Comparison of ENCODE assay signal across 20 cellular contexts in genomic region chr11:11770921-11771484, GRCh38.
A peak's percentile ranks its signal among the peaks of the same experiment; 100 is the strongest.
DNase-seq lines count a peak whose midpoint lies in the region; ATAC-seq, FAIRE-seq and TF ChIP-seq lines count a peak whose summit lies in the region.
"Had no signal": no experiment of that assay in that cellular context is flagged by ENCODE, and none has a peak within 500 bp of the region (broad histone marks: within the 10 kb centered on the region; RNA-seq: fewer than 3 reads in every experiment).

No MANE protein-coding gene starts in this region.

- H3K4me2 ChIP-seq in HepG2 (ENCODE audit: low read depth, low read length): no peak overlapping the region
- H3K4me2 ChIP-seq: BLaER1 treated with 17β-estradiol and CSF1 and Interleukin-3, amounts not matched to agents 10 nM and 100 nM had no signal

- no peak for ATAC-seq in HepG2
- ATAC-seq in right lobe of liver: no peak
- no peak for ATAC-seq in HG03025 (IDR thresholded peaks at IDR 0.05; ENCODE audit: low FRiP score, unreplicated experiment)
- ATAC-seq: CD8-positive, alpha-beta T cell had no signal

- no peak overlapping the region for H2AFZ ChIP-seq in HepG2 (ENCODE audit: low read length)
- H2AFZ ChIP-seq: GM23248 had no signal

- H3K4me3 ChIP-seq in HepG2 (replicated peaks in 1 of 3; ENCODE audit: insufficient read depth in 1 of 3, low read depth in 2 of 3, low read length in 3 of 3) (no peak overlapping the region), right lobe of liver (no peak overlapping the region)
- H3K4me3 ChIP-seq: BLaER1 treated with 17β-estradiol and CSF1 and Interleukin-3, amounts not matched to agents 10 nM and 100 nM; GM23248 had no signal

- BruUV-seq in HepG2 (replicated peaks; lab: Mats Ljungman, UMichigan): no TSS peak

- no peak overlapping the region for H3K27ac ChIP-seq in HepG2 (ENCODE audit: extremely low read length, insufficient read depth, low read length)
- no peak overlapping the region for H3K27ac ChIP-seq in right lobe of liver
- H3K27ac ChIP-seq in caudate nucleus (ENCODE audit: low read depth, low read length): peak overlapping the region; percentile 29
- H3K27ac ChIP-seq: 22Rv1; BLaER1 treated with 17β-estradiol and CSF1 and Interleukin-3, amounts not matched to agents 10 nM and 100 nM; GM23248 had no signal

- no peaks in the 10 kb centered on the region for H3K79me2 ChIP-seq in HepG2 (ENCODE audit: insufficient read depth, low read length)

- H3K27me3 ChIP-seq in HepG2 (ENCODE audit: control insufficient read depth in 1 of 2, insufficient read depth in 2 of 2, low read length in 2 of 2) (peaks cover 2 to 5% of the 10 kb centered on the region in 2 experiments; a peak in 2 of 5 replicates), right lobe of liver (no peaks in the 10 kb centered on the region)
- H3K27me3 ChIP-seq: BLaER1 treated with 17β-estradiol and CSF1 and Interleukin-3, amounts not matched to agents 10 nM and 100 nM had no signal

- TF ChIP-seq CTCF in HepG2 (CRISPR knock-in tag; IDR thresholded peaks at IDR 0.05) (no peak), right lobe of liver (IDR thresholded peaks at IDR 0.05) (no peak)

- H3K9ac ChIP-seq in HepG2 (ENCODE audit: insufficient read depth, low read depth, low read length): no peak overlapping the region
- H3K9ac ChIP-seq: BLaER1 treated with 17β-estradiol and CSF1 and Interleukin-3, amounts not matched to agents 10 nM and 100 nM; GM23248 had no signal

- no peak for FAIRE-seq in HepG2 (lab: Jason Lieb, UNC)
- FAIRE-seq: GM19239, H54, HTR-8/SVneo had no signal

- TF ChIP-seq RAD21 in HepG2 (CRISPR knock-in tag; IDR thresholded peaks at IDR 0.05): no peak

- WGBS in HepG2 (ENCODE audit: low lambda C conversion rate): 4% methylated on average over 3 of the region's 3 CpGs
- 86% methylated on average over 3 of the region's 3 CpGs for WGBS in right lobe of liver (ENCODE audit: insufficient coverage, low coverage, low lambda C conversion rate, missing lambda C conversion rate)

- in situ Hi-C loops in HepG2 (cut with HindIII; ENCODE audit: extremely low pct_ligation_motif_present, low pct_unique_long_range_greater_than_20kb): no loop called here

- no peaks in the 10 kb centered on the region for H4K20me1 ChIP-seq in HepG2 (ENCODE audit: insufficient read depth, low read length)
- H4K20me1 ChIP-seq: BLaER1 treated with 17β-estradiol and CSF1 and Interleukin-3, amounts not matched to agents 10 nM and 100 nM had no signal

- H3K36me3 ChIP-seq in HepG2 (replicated peaks in 1 of 2; ENCODE audit: control insufficient read depth in 1 of 2, insufficient read depth in 2 of 2, low read length in 2 of 2) (no peaks in the 10 kb centered on the region), right lobe of liver (no peaks in the 10 kb centered on the region)
- H3K36me3 ChIP-seq: BLaER1 treated with 17β-estradiol and CSF1 and Interleukin-3, amounts not matched to agents 10 nM and 100 nM had no signal

- POLR2A ChIA-PET in HepG2 (lab: Yijun Ruan, JAX): no interaction called here

- TF ChIP-seq EP300 in HepG2 (IDR thresholded peaks at IDR 0.05; ENCODE audit: low read depth in 2 of 2, low read length in 2 of 2) (no peak), HepG2 (CRISPR knock-in tag; IDR thresholded peaks at IDR 0.05; ENCODE audit: borderline replicate concordance) (no peak)

- TF ChIP-seq POLR2A in HepG2 (IDR thresholded peaks at IDR 0.05; ENCODE audit: insufficient read depth in 1 of 2, low read depth in 2 of 2, low read length in 2 of 2) (no peak), right lobe of liver (IDR thresholded peaks at IDR 0.05) (no peak)

- DNase-seq in HepG2 (ENCODE audit: low spot score) (no peak), right lobe of liver (no peak), caudate nucleus (lab: John Stamatoyannopoulos, UW) (peak in 21 of 61 donors; percentile 2 to 78 (median 23)), head of caudate nucleus (peak in 25 of 42 donors; percentile 17 to 79 (median 43)), globus pallidus (ENCODE audit: low spot score) (no peak), ecto neural progenitor cell (ENCODE audit: low spot score) (no peak)
- no peak for DNase-seq in stimulated activated CD4-positive, alpha-beta T cell treated with anti-CD3 and anti-CD28 coated beads, Interleukin-1b, Interleukin-23, amount 100 ng/mL, for 48 hours
- DNase-seq: Calu3; CD8-positive, alpha-beta T cell; DMS79 treated with DMSO at 0.1 percent for 48 hours; GF-D8; GM23248; HCEC 1CT; HFFc6 had no signal

- H3K9me3 ChIP-seq in HepG2 (ENCODE audit: low read length): no peaks in the 10 kb centered on the region
- H3K9me3 ChIP-seq in right lobe of liver: no peaks in the 10 kb centered on the region
- H3K9me3 ChIP-seq: BLaER1 treated with 17β-estradiol and CSF1 and Interleukin-3, amounts not matched to agents 10 nM and 100 nM had no signal

- H3K4me1 ChIP-seq in HepG2 (ENCODE audit: insufficient read depth, low read length) (no peaks in the 10 kb centered on the region), right lobe of liver (no peaks in the 10 kb centered on the region)
- H3K4me1 ChIP-seq: BLaER1 treated with 17β-estradiol and CSF1 and Interleukin-3, amounts not matched to agents 10 nM and 100 nM had no signal

- CTCF ChIA-PET in HepG2 (lab: Yijun Ruan, JAX; ENCODE audit: low intra/inter-chr PET ratio, low total read pairs): no interaction called here

- intact Hi-C loops in HepG2 (cut with micrococcal nuclease; ENCODE audit: unreplicated experiment): no loop called here
- intact Hi-C loops in right lobe of liver (cut with DNase I): no loop called here
- intact Hi-C loops in head of caudate nucleus (cut with DNase I): no loop called here

TF ChIP-seq in HepG2, 621 proteins besides CTCF, POLR2A, EP300 and RAD21:
- TF ChIP-seq MAFK (conservative IDR thresholded peaks at IDR 0.05 in 1 of 2, IDR thresholded peaks at IDR 0.05 in 1 of 2; ENCODE audit: low read length in 2 of 2) (peak; percentile 92 to 97), HOMEZ (CRISPR knock-in tag; IDR thresholded peaks at IDR 0.05; ENCODE audit: low read depth) (no peak), ZNF225 (CRISPR knock-in tag; IDR thresholded peaks at IDR 0.05) (no peak), SRSF1 (optimal IDR thresholded peaks at IDR 0.05; ENCODE audit: low read depth, low read length) (no peak), MAFF (IDR thresholded peaks at IDR 0.05; ENCODE audit: low read depth, low read length) (peak; percentile 94), ZKSCAN1 (IDR thresholded peaks at IDR 0.05; ENCODE audit: low read length) (no peak), ATF7 (IDR thresholded peaks at IDR 0.05) (peak; percentile 76), ATF7 (CRISPR knock-in tag; IDR thresholded peaks at IDR 0.05) (no peak), E2F5 (CRISPR knock-in tag; conservative IDR thresholded peaks at IDR 0.05) (no peak), SOX5 (CRISPR knock-in tag; IDR thresholded peaks at IDR 0.05; ENCODE audit: borderline replicate concordance) (no peak), CBFB (CRISPR knock-in tag; IDR thresholded peaks at IDR 0.05) (no peak), ERF (CRISPR knock-in tag; IDR thresholded peaks at IDR 0.05) (no peak), MIER3 (CRISPR knock-in tag; IDR thresholded peaks at IDR 0.05; ENCODE audit: borderline replicate concordance) (no peak)

Comparison
In these comparisons a context has a peak if more than half of its experiments do, and no peak if none do; other contexts are left out.
1. DNase-seq: peak in head of caudate nucleus (25 of 42); none in HepG2 (single experiment), right lobe of liver (0 of 3), globus pallidus (single experiment), stimulated activated CD4-positive, alpha-beta T cell treated with anti-CD3 and anti-CD28 coated beads, Interleukin-1b, Interleukin-23, amount 100 ng/mL, for 48 hours (single experiment) and ecto neural progenitor cell (single experiment).